9 cellular contexts compared by ENCODE assay signal in genomic region chr20:9514461-9515210, GRCh38. TPM values are rescaled to one million over a fixed set of nuclear protein-coding genes. Genes with fewer than 3 reads are reported as not detected.
DNase-seq lines count a peak whose midpoint lies in the region; ATAC-seq and TF ChIP-seq lines count a peak whose summit lies in the region.
"Had no signal": no experiment of that assay in that cellular context is flagged by ENCODE, and none has a peak within 500 bp of the region (broad histone marks: within the 10 kb centered on the region; RNA-seq: fewer than 3 reads in every experiment).

A gene with protein sequence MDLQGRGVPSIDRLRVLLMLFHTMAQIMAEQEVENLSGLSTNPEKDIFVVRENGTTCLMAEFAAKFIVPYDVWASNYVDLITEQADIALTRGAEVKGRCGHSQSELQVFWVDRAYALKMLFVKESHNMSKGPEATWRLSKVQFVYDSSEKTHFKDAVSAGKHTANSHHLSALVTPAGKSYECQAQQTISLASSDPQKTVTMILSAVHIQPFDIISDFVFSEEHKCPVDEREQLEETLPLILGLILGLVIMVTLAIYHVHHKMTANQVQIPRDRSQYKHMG (plus strand): TSS chr20:9514590. CDS start chr20:9514853, 263 bp downstream.

- peak within 1 kb of the TSS; percentile 27 for H3K4me3 ChIP-seq in cardiac muscle cell

- intact Hi-C loops in Right ventricle myocardium inferior (cut with DNase I) = no loop called here

- H3K9me3 ChIP-seq in cardiac muscle cell (ENCODE audit: low read depth) = no peaks in the 10 kb centered on the region

- no peaks in the 10 kb centered on the region for H3K36me3 ChIP-seq in cardiac muscle cell

- no peak within 1 kb of the TSS for H3K27ac ChIP-seq in cardiac muscle cell
- peak within 1 kb of the TSS; percentile 33 for H3K27ac ChIP-seq in layer of hippocampus (ENCODE audit: low read depth, low read length)

- ATAC-seq in Right ventricle myocardium inferior = no peak
- no peak for ATAC-seq in HG02763 (IDR thresholded peaks at IDR 0.05; ENCODE audit: unreplicated experiment)
- ATAC-seq in HG02642 (IDR thresholded peaks at IDR 0.05; ENCODE audit: poor library complexity, unreplicated experiment) = no peak

- TF ChIP-seq CTCF in cardiac muscle cell (IDR thresholded peaks at IDR 0.05; ENCODE audit: low read depth, low read length) = no peak

- H3K4me1 ChIP-seq in cardiac muscle cell (ENCODE audit: low read depth) = peaks cover 13% of the 10 kb centered on the region

- H3K27me3 ChIP-seq in cardiac muscle cell (peaks cover 100% of the 10 kb centered on the region), layer of hippocampus (ENCODE audit: control insufficient read depth, insufficient read depth, low read length) (peaks cover 5% of the 10 kb centered on the region)

- DNase-seq in cardiac muscle cell (ENCODE audit: low read depth in 1 of 2, low spot score in 1 of 2) = peak; percentile 9 to 89
- no peak for DNase-seq in Right ventricle myocardium inferior (ENCODE audit: missing footprints)
- DNase-seq in anterior cingulate cortex (lab: John Stamatoyannopoulos, UW) = peak in 32 of 58 donors; percentile 11 to 59 (median 39)
- DNase-seq in activated CD4-positive, alpha-beta T cell treated with anti-CD3 and anti-CD28 coated beads for 48 hours = no peak
- no peak for DNase-seq in activated CD4-positive, CD25-positive, alpha-beta regulatory T cell (lab: John Stamatoyannopoulos, UW)
- DNase-seq: DND-41 had no signal

RNA-seq across cellular contexts. Expression of the gene that starts here (rescaled TPM):
- total RNA-seq in cardiac muscle cell (0.32 and 0.89 TPM in 2 replicates), Right ventricle myocardium inferior (not detected)
- 0.35 and 1.9 TPM in 2 replicates for polyA plus RNA-seq in cardiac muscle cell

Comparison
In these comparisons a context has a peak if more than half of its experiments do, and no peak if none do; other contexts are left out.
1. DNase-seq: peak in cardiac muscle cell (2 of 2) and anterior cingulate cortex (32 of 58); none in Right ventricle myocardium inferior (single experiment), activated CD4-positive, alpha-beta T cell treated with anti-CD3 and anti-CD28 coated beads for 48 hours (single experiment) and activated CD4-positive, CD25-positive, alpha-beta regulatory T cell (0 of 4).